ENCODE assay signal across 16 cellular contexts in genomic region chr14:52852810-52853521, GRCh38.
DNase-seq lines count a peak whose midpoint lies in the region; ATAC-seq and TF ChIP-seq lines count a peak whose summit lies in the region.
"Had no signal": no experiment of that assay in that cellular context is flagged by ENCODE, and none has a peak within 500 bp of the region (broad histone marks: within the 10 kb centered on the region; RNA-seq: fewer than 3 reads in every experiment).

No MANE protein-coding gene starts in this region.

- H3K9me3 ChIP-seq in DND-41 (ENCODE audit: insufficient read depth, low read length, severe bottlenecking) (no peaks in the 10 kb centered on the region), lower lobe of right lung (no peaks in the 10 kb centered on the region)
- H3K9me3 ChIP-seq: Peyer's patch, thoracic aorta had no signal

- peak overlapping the region; percentile 10 for H3K27ac Mint-ChIP-seq in chondrocyte (ENCODE audit: unreplicated experiment)
- H3K27ac Mint-ChIP-seq: activated CD4-positive, alpha-beta memory T cell treated with anti-CD3 and anti-CD28 coated beads for 36 hours; activated T-helper 2 cell treated with anti-CD3 and anti-CD28 coated beads, Interferon-gamma antibody, Interleukin-2, Interleukin-4, amounts not matched to agents 10 μg/mL and 5 μg/mL and 100 μg/mL, durations not matched to agents 14 hours and 24 hours and 36 hours; dendritic cell treated with granulocyte-macrophage colony-stimulating factor and Interleukin-4, amounts not matched to agents 40 ng/mL and 50 ng/mL, for 4 days had no signal

- H3K27ac ChIP-seq in DND-41 (ENCODE audit: low read length) = peak overlapping the region; percentile 7
- peak overlapping the region; percentile 41 for H3K27ac ChIP-seq in lower lobe of right lung
- H3K27ac ChIP-seq: parathyroid adenoma, Peyer's patch, thoracic aorta had no signal

- no peak overlapping the region for H3K9ac ChIP-seq in DND-41 (ENCODE audit: low read depth, low read length)
- H3K9ac ChIP-seq: parathyroid adenoma had no signal

- H3K4me1 Mint-ChIP-seq in chondrocyte (ENCODE audit: low read depth) = peaks cover 54% of the 10 kb centered on the region

- ATAC-seq in DND-41 (ENCODE audit: insufficient read depth, low read depth) = peak; percentile 81
- peak in 1 of 2 donors; percentile 9 for ATAC-seq in lower lobe of right lung
- no peak for ATAC-seq in GM19463 (IDR thresholded peaks at IDR 0.05; ENCODE audit: unreplicated experiment)

- H3K4me3 ChIP-seq in DND-41 (ENCODE audit: low read depth in 1 of 2, low read length in 2 of 2) (no peak overlapping the region), lower lobe of right lung (no peak overlapping the region)
- H3K4me3 ChIP-seq: Peyer's patch, thoracic aorta had no signal

- H3K27me3 ChIP-seq in DND-41 (ENCODE audit: insufficient read depth, low read length, poor library complexity) (no peaks in the 10 kb centered on the region), lower lobe of right lung (ENCODE audit: low read depth) (no peaks in the 10 kb centered on the region)
- H3K27me3 ChIP-seq: Peyer's patch had no signal

- H2AFZ ChIP-seq in DND-41 (ENCODE audit: low read depth, low read length) = no peak overlapping the region
- H2AFZ ChIP-seq: parathyroid adenoma had no signal

- peak; percentile 12 for DNase-seq in DND-41
- peak; percentile 27 to 76 for DNase-seq in NCI-H1930 (lab: John Stamatoyannopoulos, UW)
- no peak for DNase-seq in chondrocyte (ENCODE audit: low spot score)
- DNase-seq in lower lobe of right lung = no peak
- no peak for DNase-seq in globus pallidus (ENCODE audit: low spot score)
- DNase-seq in RKO (ENCODE audit: low spot score) = no peak
- no peak for DNase-seq in stimulated activated CD4-positive, alpha-beta T cell treated with anti-CD3 and anti-CD28 coated beads, Interleukin-12 subunit alpha, Interleukin-12 subunit beta, amount 100 ng/mL, for 4 hours
- DNase-seq: activated CD4-positive, alpha-beta memory T cell treated with anti-CD3 and anti-CD28 coated beads for 36 hours; anterior cingulate cortex; DMS153; Peyer's patch had no signal

- H3K79me2 ChIP-seq in DND-41 (ENCODE audit: insufficient read depth, low read length) = no peaks in the 10 kb centered on the region
- H3K79me2 ChIP-seq: parathyroid adenoma had no signal

- H4K20me1 ChIP-seq in DND-41 (ENCODE audit: insufficient read depth, low read length) = no peaks in the 10 kb centered on the region

- no peaks in the 10 kb centered on the region for H3K27me3 Mint-ChIP-seq in chondrocyte (ENCODE audit: low read depth)
- H3K27me3 Mint-ChIP-seq: activated CD4-positive, alpha-beta memory T cell treated with anti-CD3 and anti-CD28 coated beads for 36 hours; dendritic cell treated with granulocyte-macrophage colony-stimulating factor and Interleukin-4, amounts not matched to agents 40 ng/mL and 50 ng/mL, for 4 days had no signal

- no peak for TF ChIP-seq CTCF in DND-41 (IDR thresholded peaks at IDR 0.05; ENCODE audit: borderline replicate concordance, extremely low read depth, low read length, poor library complexity, severe bottlenecking)
- no peak for TF ChIP-seq CTCF in chondrocyte (IDR thresholded peaks at IDR 0.05)
- TF ChIP-seq CTCF in lower lobe of right lung (IDR thresholded peaks at IDR 0.05) = no peak

- H3K36me3 ChIP-seq in DND-41 (ENCODE audit: insufficient read depth, low read length) (peaks cover 7% of the 10 kb centered on the region; the same call in 1 of the 2 replicates), lower lobe of right lung (peaks cover 9% of the 10 kb centered on the region)
- H3K36me3 ChIP-seq: Peyer's patch had no signal

- intact Hi-C loops in lower lobe of right lung (cut with DNase I) = no loop called here

- no peak overlapping the region for H3K4me2 ChIP-seq in DND-41 (ENCODE audit: insufficient read depth, low read length)

- H3K4me3 Mint-ChIP-seq in chondrocyte (ENCODE audit: unreplicated experiment) = no peak overlapping the region
- H3K4me3 Mint-ChIP-seq: activated CD4-positive, alpha-beta memory T cell treated with anti-CD3 and anti-CD28 coated beads for 36 hours; dendritic cell treated with granulocyte-macrophage colony-stimulating factor and Interleukin-4, amounts not matched to agents 40 ng/mL and 50 ng/mL, for 4 days had no signal

- H3K9me3 Mint-ChIP-seq in chondrocyte (ENCODE audit: low read depth) = no peaks in the 10 kb centered on the region
- H3K9me3 Mint-ChIP-seq: activated CD4-positive, alpha-beta memory T cell treated with anti-CD3 and anti-CD28 coated beads for 36 hours; activated T-helper 2 cell treated with anti-CD3 and anti-CD28 coated beads, Interferon-gamma antibody, Interleukin-2, Interleukin-4, amounts not matched to agents 10 μg/mL and 5 μg/mL and 100 μg/mL, durations not matched to agents 14 hours and 24 hours and 36 hours; dendritic cell treated with granulocyte-macrophage colony-stimulating factor and Interleukin-4, amounts not matched to agents 40 ng/mL and 50 ng/mL, for 4 days had no signal

- peaks cover 19% of the 10 kb centered on the region for H3K4me1 ChIP-seq in DND-41 (ENCODE audit: insufficient read depth, low read length)
- peaks cover 8% of the 10 kb centered on the region for H3K4me1 ChIP-seq in lower lobe of right lung
- H3K4me1 ChIP-seq: Peyer's patch had no signal

- peaks cover 21% of the 10 kb centered on the region for H3K36me3 Mint-ChIP-seq in chondrocyte (ENCODE audit: low read depth)
- H3K36me3 Mint-ChIP-seq: activated CD4-positive, alpha-beta memory T cell treated with anti-CD3 and anti-CD28 coated beads for 36 hours had no signal

Comparison
In these comparisons a context has a peak if more than half of its experiments do, and no peak if none do; other contexts are left out.
1. DNase-seq: peak in DND-41 (single experiment) and NCI-H1930 (2 of 2); none in chondrocyte (single experiment), lower lobe of right lung (single experiment), globus pallidus (single experiment), RKO (single experiment) and stimulated activated CD4-positive, alpha-beta T cell treated with anti-CD3 and anti-CD28 coated beads, Interleukin-12 subunit alpha, Interleukin-12 subunit beta, amount 100 ng/mL, for 4 hours (single experiment).